Comparison of ENCODE assay signal across 9 cellular contexts in the genomic region with DNA sequence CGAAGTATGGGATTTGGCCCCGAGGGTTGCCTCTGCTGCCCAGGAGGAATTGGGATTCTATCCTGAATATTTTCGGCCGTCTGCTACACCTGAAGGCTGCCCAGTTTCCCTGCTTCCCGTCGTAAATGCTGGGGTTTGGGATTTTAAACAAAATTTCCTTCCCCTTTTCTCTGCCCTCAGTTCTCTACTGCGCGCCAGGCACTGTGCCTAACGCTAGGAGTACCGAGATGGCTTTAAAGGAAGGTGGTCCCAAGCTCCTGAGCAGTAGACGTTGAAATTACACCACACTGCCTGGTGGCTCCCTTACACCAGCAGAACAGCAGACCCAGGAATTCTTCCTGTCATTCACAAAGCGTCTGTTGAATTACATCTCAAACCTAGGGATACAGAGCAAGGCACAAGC. TPM values are rescaled to one million over a fixed set of nuclear protein-coding genes. Genes with fewer than 3 reads are reported as not detected.
A peak's percentile ranks its signal among the peaks of the same experiment; 100 is the strongest.
DNase-seq lines count a peak whose midpoint lies in the region; ATAC-seq, FAIRE-seq and TF ChIP-seq lines count a peak whose summit lies in the region.
"Had no signal": no experiment of that assay in that cellular context is flagged by ENCODE, and none has a peak within 500 bp of the region (broad histone marks: within the 10 kb centered on the region; RNA-seq: fewer than 3 reads in every experiment).

No MANE protein-coding gene starts in this region.

- H3K4me1 ChIP-seq in kidney (ENCODE audit: control insufficient read depth in 1 of 2, insufficient read depth in 1 of 2, low read depth in 1 of 2, low read length in 2 of 2) (peaks cover 14 to 15% of the 10 kb centered on the region in 2 donors), subcutaneous abdominal adipose tissue (ENCODE audit: control insufficient read depth in 5 of 5, insufficient read depth in 5 of 5, low read length in 5 of 5) (peaks cover 7 to 34% (median 32%) of the 10 kb centered on the region in 5 donors)

- TF ChIP-seq CTCF in astrocyte of the cerebellum (IDR thresholded peaks at IDR 0.05; ENCODE audit: low read depth, low read length, missing control alignments) (no peak), kidney (IDR thresholded peaks at IDR 0.05; ENCODE audit: borderline replicate concordance, extremely low read depth, insufficient read depth) (no peak)

- H3K27ac ChIP-seq in kidney (ENCODE audit: low read depth in 2 of 2, low read length in 2 of 2) (no peak overlapping the region), subcutaneous abdominal adipose tissue (ENCODE audit: low read depth, low read length) (peak overlapping the region; percentile 37)

- peak overlapping the region in 1 of 2 donors; percentile 60 for H3K9ac ChIP-seq in kidney (ENCODE audit: low read length in 2 of 2)
- H3K9ac ChIP-seq in subcutaneous abdominal adipose tissue (ENCODE audit: low read length in 5 of 5): peak overlapping the region in 3 of 5 donors; percentile 15 to 69 (median 35)

- no peak for FAIRE-seq in kidney (lab: Jason Lieb, UNC)

- DNase-seq in MG63: no peak
- no peak for DNase-seq in astrocyte of the cerebellum (ENCODE audit: low read depth)
- no peak for DNase-seq in kidney
- no peak for DNase-seq in posterior cingulate gyrus

- no peak for ATAC-seq in HG02623 (IDR thresholded peaks at IDR 0.05; ENCODE audit: unreplicated experiment)
- no peak for ATAC-seq in GM19351 (IDR thresholded peaks at IDR 0.05; ENCODE audit: unreplicated experiment)

- in situ Hi-C loops in astrocyte of the cerebellum (cut with HindIII; ENCODE audit: low sequenced_read_pairs): no loop called here

- H3K36me3 ChIP-seq in MG63 (peaks cover 22% of the 10 kb centered on the region), kidney (ENCODE audit: control insufficient read depth in 1 of 2, insufficient read depth in 2 of 2, low read length in 2 of 2) (peaks cover 3 to 12% of the 10 kb centered on the region in 2 donors), subcutaneous abdominal adipose tissue (ENCODE audit: control insufficient read depth in 5 of 5, insufficient read depth in 5 of 5, low read length in 5 of 5) (peaks cover 4 to 12% (median 6%) of the 10 kb centered on the region in 5 donors)

- H3K27me3 ChIP-seq in MG63: no peaks in the 10 kb centered on the region
- H3K27me3 ChIP-seq in subcutaneous abdominal adipose tissue (ENCODE audit: control insufficient read depth in 5 of 5, insufficient read depth in 4 of 5, low read length in 5 of 5): no peaks in the 10 kb centered on the region

- intact Hi-C loops in kidney (cut with DNase I): no loop called here
- intact Hi-C loops in posterior cingulate gyrus (cut with DNase I): loop anchor here (1.0 to 5.0 kb wide), 2 partner anchors 76 to 121 kb away; a partner anchor contains a TSS

- H3K4me3 ChIP-seq in GM08714 (ENCODE audit: low read length) (peak overlapping the region; percentile 75), MG63 (peak overlapping the region; percentile 93), astrocyte of the cerebellum (ENCODE audit: low read depth, low read length) (peak overlapping the region; percentile 65), kidney (ENCODE audit: low read length in 2 of 2) (peak overlapping the region; percentile 88 to 92), subcutaneous abdominal adipose tissue (ENCODE audit: low read depth in 1 of 5, low read length in 5 of 5) (peak overlapping the region; percentile 82 to 94 (median 90))

- H3K9me3 ChIP-seq in MG63 (0 out of 2 replicates have a peak, but pooled peaks cover 2% of the 10 kb centered on the region), kidney (ENCODE audit: control insufficient read depth in 1 of 2, low read length in 2 of 2) (no peaks in the 10 kb centered on the region), subcutaneous abdominal adipose tissue (ENCODE audit: control insufficient read depth in 5 of 5, low read length in 5 of 5) (no peaks in the 10 kb centered on the region)

RNA-seq across cellular contexts. Expression of a gene that starts 0.6 kb away (rescaled TPM):
- total RNA-seq in MG63 (2014; rRNA removed; shearing (Covaris generic); ENCODE audit: low replicate concordance): 14.6 and 20.9 TPM in 2 replicates
- total RNA-seq in kidney: 37.2 TPM
- polyA plus RNA-seq in kidney (ENCODE audit: insufficient read depth, low read depth, low replicate concordance): 18.4 TPM

RNA-seq across cellular contexts. Expression of a gene that starts 13.0 kb away (rescaled TPM):
- not detected in 2 replicates for total RNA-seq in MG63 (2014; rRNA removed; shearing (Covaris generic); ENCODE audit: low replicate concordance)
- not detected for total RNA-seq in kidney
- not detected for polyA plus RNA-seq in kidney (ENCODE audit: insufficient read depth, low read depth, low replicate concordance)
- total RNA-seq: SK-MEL-5 had no signal
